In genomic region chr3:106566277-106566676, GRCh38 we compare ENCODE assay signal across 9 cellular contexts.
A peak's percentile ranks its signal among the peaks of the same experiment; 100 is the strongest.
DNase-seq lines count a peak whose midpoint lies in the region; ATAC-seq, FAIRE-seq and TF ChIP-seq lines count a peak whose summit lies in the region.
"Had no signal": no experiment of that assay in that cellular context is flagged by ENCODE, and none has a peak within 500 bp of the region (broad histone marks: within the 10 kb centered on the region; RNA-seq: fewer than 3 reads in every experiment).

No MANE protein-coding gene starts in this region.

- no peak overlapping the region for H2AFZ ChIP-seq in smooth muscle cell (ENCODE audit: low read depth)

- H3K4me1 ChIP-seq in smooth muscle cell (ENCODE audit: low read depth) (no peaks in the 10 kb centered on the region), gastroesophageal sphincter (no peaks in the 10 kb centered on the region)

- H3K4me2 ChIP-seq in smooth muscle cell, result no peak overlapping the region

- H3K79me2 ChIP-seq in smooth muscle cell (ENCODE audit: low read depth), result no peaks in the 10 kb centered on the region

- H3K36me3 ChIP-seq in smooth muscle cell (ENCODE audit: low read depth) (no peaks in the 10 kb centered on the region), gastroesophageal sphincter (no peaks in the 10 kb centered on the region)

- DNase-seq in GM10248 (ENCODE audit: extremely low spot score) (peak; percentile 35), GM19240 (ENCODE audit: insufficient read length, low spot score) (peak; percentile 18), cardiac fibroblast (ENCODE audit: low read depth in 2 of 2) (peak in 1 of 2 donors; percentile 41), smooth muscle cell (lab: John Stamatoyannopoulos, UW; ENCODE audit: unreplicated experiment) (no peak), RCC 7860 (ENCODE audit: low spot score) (no peak), RPMI8226 (no peak)
- DNase-seq: GOT3 had no signal

- no peak overlapping the region for H3K9ac ChIP-seq in smooth muscle cell (ENCODE audit: low read depth)

- H3K27ac ChIP-seq in smooth muscle cell (ENCODE audit: low read depth) (no peak overlapping the region), gastroesophageal sphincter (no peak overlapping the region)

- H3K9me3 ChIP-seq in smooth muscle cell (replicated peaks; ENCODE audit: low read depth), result no peaks in the 10 kb centered on the region
- no peaks in the 10 kb centered on the region for H3K9me3 ChIP-seq in gastroesophageal sphincter

- H3K27me3 ChIP-seq in smooth muscle cell (ENCODE audit: low read depth) (no peaks in the 10 kb centered on the region), gastroesophageal sphincter (no peaks in the 10 kb centered on the region)

- 70% methylated on average over 4 of the region's 4 CpGs for WGBS in smooth muscle cell (ENCODE audit: low lambda C conversion rate)
- 33 to 52% methylated on average over 3 to 4 of the region's 4 CpGs for WGBS in gastroesophageal sphincter (ENCODE audit: low coverage in 1 of 2), 2 donors

- TF ChIP-seq EP300 in gastroesophageal sphincter (IDR thresholded peaks at IDR 0.05), result no peak

- no peak for TF ChIP-seq POLR2A in gastroesophageal sphincter (IDR thresholded peaks at IDR 0.05)

- no peaks in the 10 kb centered on the region for H3F3A ChIP-seq in smooth muscle cell (ENCODE audit: low read depth)

- H4K20me1 ChIP-seq in smooth muscle cell (ENCODE audit: low read depth), result no peaks in the 10 kb centered on the region

- POLR2A ChIA-PET in GM10248 (lab: Yijun Ruan, JAX), result no interaction called here

- FAIRE-seq in RCC 7860 (lab: Jason Lieb, UNC), result no peak

- CTCF ChIA-PET in GM10248 (lab: Yijun Ruan, JAX), result interaction anchor here (1.6 to 1.7 kb wide), 2 partner anchors 10 to 15 kb away, joined by 3 to 5 read pairs; no protein-coding TSS in a partner anchor

- ATAC-seq in HG03097 (IDR thresholded peaks at IDR 0.05; ENCODE audit: low FRiP score, unreplicated experiment) (peak; percentile 88), gastroesophageal sphincter (no peak)

- H3K4me3 ChIP-seq in cardiac fibroblast (replicated peaks in 1 of 2; ENCODE audit: low read depth in 2 of 2, low read length in 2 of 2), result no peak overlapping the region
- no peak overlapping the region for H3K4me3 ChIP-seq in smooth muscle cell
- no peak overlapping the region for H3K4me3 ChIP-seq in gastroesophageal sphincter

- peak; percentile 40 for TF ChIP-seq CTCF in GM10248 (IDR thresholded peaks at IDR 0.05; ENCODE audit: control extremely low read depth, extremely low read depth, low read depth, missing control alignments)
- peak; percentile 26 for TF ChIP-seq CTCF in cardiac fibroblast (IDR thresholded peaks at IDR 0.05; ENCODE audit: low read depth, low read length)
- no peak for TF ChIP-seq CTCF in smooth muscle cell (IDR thresholded peaks at IDR 0.05; ENCODE audit: borderline replicate concordance, insufficient read depth, poor library complexity, severe bottlenecking)
- no peak for TF ChIP-seq CTCF in gastroesophageal sphincter (IDR thresholded peaks at IDR 0.05)

Comparison
In these comparisons a context has a peak if more than half of its experiments do, and no peak if none do; other contexts are left out.
1. DNase-seq: peak in GM10248 (single experiment) and GM19240 (single experiment); none in smooth muscle cell (single experiment), RCC 7860 (single experiment) and RPMI8226 (single experiment).
2. CTCF ChIP-seq: peak in GM10248 (single experiment) and cardiac fibroblast (single experiment); none in smooth muscle cell (single experiment) and gastroesophageal sphincter (0 of 4).